1 cellular context compared by ENCODE assay signal in the genomic region with DNA sequence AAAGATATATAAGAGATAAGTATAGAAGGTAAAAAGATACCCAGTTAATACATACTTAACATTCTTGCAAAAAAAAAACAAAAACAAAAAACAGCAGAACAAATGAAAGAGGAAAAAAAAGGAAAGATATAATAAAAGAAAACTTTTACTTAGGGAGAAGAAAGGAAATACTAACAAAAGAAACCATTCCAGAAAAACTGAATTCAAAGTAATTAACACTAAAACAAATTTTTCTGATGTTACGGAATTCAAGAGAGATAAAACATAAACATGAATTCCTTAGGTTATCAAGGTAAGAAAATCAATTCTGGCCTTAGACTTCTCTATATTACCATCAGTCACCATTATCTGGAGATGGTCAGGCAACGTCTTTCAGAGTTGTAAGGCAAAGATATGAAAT.
TF ChIP-seq lines count a peak whose summit lies in the region.

No MANE protein-coding gene starts in this region.

TF ChIP-seq in K562, 482 proteins besides CTCF, POLR2A, EP300 and RAD21 (continued from another document):
- TF ChIP-seq, protein P1, sequence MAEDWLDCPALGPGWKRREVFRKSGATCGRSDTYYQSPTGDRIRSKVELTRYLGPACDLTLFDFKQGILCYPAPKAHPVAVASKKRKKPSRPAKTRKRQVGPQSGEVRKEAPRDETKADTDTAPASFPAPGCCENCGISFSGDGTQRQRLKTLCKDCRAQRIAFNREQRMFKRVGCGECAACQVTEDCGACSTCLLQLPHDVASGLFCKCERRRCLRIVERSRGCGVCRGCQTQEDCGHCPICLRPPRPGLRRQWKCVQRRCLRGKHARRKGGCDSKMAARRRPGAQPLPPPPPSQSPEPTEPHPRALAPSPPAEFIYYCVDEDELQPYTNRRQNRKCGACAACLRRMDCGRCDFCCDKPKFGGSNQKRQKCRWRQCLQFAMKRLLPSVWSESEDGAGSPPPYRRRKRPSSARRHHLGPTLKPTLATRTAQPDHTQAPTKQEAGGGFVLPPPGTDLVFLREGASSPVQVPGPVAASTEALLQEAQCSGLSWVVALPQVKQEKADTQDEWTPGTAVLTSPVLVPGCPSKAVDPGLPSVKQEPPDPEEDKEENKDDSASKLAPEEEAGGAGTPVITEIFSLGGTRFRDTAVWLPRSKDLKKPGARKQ (CRISPR knock-in tag; IDR thresholded peaks at IDR 0.05), result no peak
- peak in 1 of 2 experiments; percentile 18; a peak in 1 of 4 replicates for TF ChIP-seq TRIM24 (IDR thresholded peaks at IDR 0.05)
- TF ChIP-seq ZNF583 (CRISPR knock-in tag; IDR thresholded peaks at IDR 0.05), result peak; percentile 93; the same call in 1 of the 2 replicates
- TF ChIP-seq ZNF280A (IDR thresholded peaks at IDR 0.05; ENCODE audit: low read depth, partially characterized antibody), result peak; percentile 47
